In genomic region chr19:51339687-51340656, GRCh38 we compare ENCODE assay signal across 1 cellular context.
TF ChIP-seq lines count a peak whose summit lies in the region.

No MANE protein-coding gene starts in this region.

TF ChIP-seq in K562, 482 proteins besides CTCF, POLR2A, EP300 and RAD21 (continued from another document):
- TF ChIP-seq, protein P1, sequence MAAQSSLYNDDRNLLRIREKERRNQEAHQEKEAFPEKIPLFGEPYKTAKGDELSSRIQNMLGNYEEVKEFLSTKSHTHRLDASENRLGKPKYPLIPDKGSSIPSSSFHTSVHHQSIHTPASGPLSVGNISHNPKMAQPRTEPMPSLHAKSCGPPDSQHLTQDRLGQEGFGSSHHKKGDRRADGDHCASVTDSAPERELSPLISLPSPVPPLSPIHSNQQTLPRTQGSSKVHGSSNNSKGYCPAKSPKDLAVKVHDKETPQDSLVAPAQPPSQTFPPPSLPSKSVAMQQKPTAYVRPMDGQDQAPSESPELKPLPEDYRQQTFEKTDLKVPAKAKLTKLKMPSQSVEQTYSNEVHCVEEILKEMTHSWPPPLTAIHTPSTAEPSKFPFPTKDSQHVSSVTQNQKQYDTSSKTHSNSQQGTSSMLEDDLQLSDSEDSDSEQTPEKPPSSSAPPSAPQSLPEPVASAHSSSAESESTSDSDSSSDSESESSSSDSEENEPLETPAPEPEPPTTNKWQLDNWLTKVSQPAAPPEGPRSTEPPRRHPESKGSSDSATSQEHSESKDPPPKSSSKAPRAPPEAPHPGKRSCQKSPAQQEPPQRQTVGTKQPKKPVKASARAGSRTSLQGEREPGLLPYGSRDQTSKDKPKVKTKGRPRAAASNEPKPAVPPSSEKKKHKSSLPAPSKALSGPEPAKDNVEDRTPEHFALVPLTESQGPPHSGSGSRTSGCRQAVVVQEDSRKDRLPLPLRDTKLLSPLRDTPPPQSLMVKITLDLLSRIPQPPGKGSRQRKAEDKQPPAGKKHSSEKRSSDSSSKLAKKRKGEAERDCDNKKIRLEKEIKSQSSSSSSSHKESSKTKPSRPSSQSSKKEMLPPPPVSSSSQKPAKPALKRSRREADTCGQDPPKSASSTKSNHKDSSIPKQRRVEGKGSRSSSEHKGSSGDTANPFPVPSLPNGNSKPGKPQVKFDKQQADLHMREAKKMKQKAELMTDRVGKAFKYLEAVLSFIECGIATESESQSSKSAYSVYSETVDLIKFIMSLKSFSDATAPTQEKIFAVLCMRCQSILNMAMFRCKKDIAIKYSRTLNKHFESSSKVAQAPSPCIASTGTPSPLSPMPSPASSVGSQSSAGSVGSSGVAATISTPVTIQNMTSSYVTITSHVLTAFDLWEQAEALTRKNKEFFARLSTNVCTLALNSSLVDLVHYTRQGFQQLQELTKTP (IDR thresholded peaks at IDR 0.05; ENCODE audit: low read depth in 1 of 2, partially characterized antibody in 2 of 2) = no peak
- TF ChIP-seq PHF8 (IDR thresholded peaks at IDR 0.05; ENCODE audit: borderline replicate concordance, low read length) = peak; percentile 75; the same call in 1 of the 2 replicates
- TF ChIP-seq, protein P2, sequence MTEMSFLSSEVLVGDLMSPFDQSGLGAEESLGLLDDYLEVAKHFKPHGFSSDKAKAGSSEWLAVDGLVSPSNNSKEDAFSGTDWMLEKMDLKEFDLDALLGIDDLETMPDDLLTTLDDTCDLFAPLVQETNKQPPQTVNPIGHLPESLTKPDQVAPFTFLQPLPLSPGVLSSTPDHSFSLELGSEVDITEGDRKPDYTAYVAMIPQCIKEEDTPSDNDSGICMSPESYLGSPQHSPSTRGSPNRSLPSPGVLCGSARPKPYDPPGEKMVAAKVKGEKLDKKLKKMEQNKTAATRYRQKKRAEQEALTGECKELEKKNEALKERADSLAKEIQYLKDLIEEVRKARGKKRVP (CRISPR knock-in tag; IDR thresholded peaks at IDR 0.05) = no peak
- TF ChIP-seq NEUROD1 (IDR thresholded peaks at IDR 0.05; ENCODE audit: borderline replicate concordance, low read depth, low read length, partially characterized antibody) = peak; percentile 7
- TF ChIP-seq HDAC8 (tag; IDR thresholded peaks at IDR 0.05) = peak; percentile 85; the same call in 1 of the 2 replicates
- peak; percentile 96 for TF ChIP-seq ZNF511 (CRISPR knock-in tag; IDR thresholded peaks at IDR 0.05)
- no peak for TF ChIP-seq EZH2 (IDR thresholded peaks at IDR 0.05; ENCODE audit: borderline replicate concordance, low read depth, low read length)
- TF ChIP-seq CXXC5 (CRISPR knock-in tag; IDR thresholded peaks at IDR 0.05) = peak; percentile 98
- TF ChIP-seq ZNF561 (CRISPR knock-in tag; conservative IDR thresholded peaks at IDR 0.05) = no peak
- TF ChIP-seq HMG20A (CRISPR knock-in tag; conservative IDR thresholded peaks at IDR 0.05) = no peak
- TF ChIP-seq C11orf30 (IDR thresholded peaks at IDR 0.05; ENCODE audit: low read depth) = peak; percentile 43; the same call in 1 of the 2 replicates
- TF ChIP-seq GMEB1 (CRISPR knock-in tag; IDR thresholded peaks at IDR 0.05) = peak; percentile 82
- no peak for TF ChIP-seq ZNF696 (CRISPR knock-in tag; conservative IDR thresholded peaks at IDR 0.05)
- no peak for TF ChIP-seq PURB (CRISPR knock-in tag; IDR thresholded peaks at IDR 0.05; ENCODE audit: low read depth)
- TF ChIP-seq, protein P3, sequence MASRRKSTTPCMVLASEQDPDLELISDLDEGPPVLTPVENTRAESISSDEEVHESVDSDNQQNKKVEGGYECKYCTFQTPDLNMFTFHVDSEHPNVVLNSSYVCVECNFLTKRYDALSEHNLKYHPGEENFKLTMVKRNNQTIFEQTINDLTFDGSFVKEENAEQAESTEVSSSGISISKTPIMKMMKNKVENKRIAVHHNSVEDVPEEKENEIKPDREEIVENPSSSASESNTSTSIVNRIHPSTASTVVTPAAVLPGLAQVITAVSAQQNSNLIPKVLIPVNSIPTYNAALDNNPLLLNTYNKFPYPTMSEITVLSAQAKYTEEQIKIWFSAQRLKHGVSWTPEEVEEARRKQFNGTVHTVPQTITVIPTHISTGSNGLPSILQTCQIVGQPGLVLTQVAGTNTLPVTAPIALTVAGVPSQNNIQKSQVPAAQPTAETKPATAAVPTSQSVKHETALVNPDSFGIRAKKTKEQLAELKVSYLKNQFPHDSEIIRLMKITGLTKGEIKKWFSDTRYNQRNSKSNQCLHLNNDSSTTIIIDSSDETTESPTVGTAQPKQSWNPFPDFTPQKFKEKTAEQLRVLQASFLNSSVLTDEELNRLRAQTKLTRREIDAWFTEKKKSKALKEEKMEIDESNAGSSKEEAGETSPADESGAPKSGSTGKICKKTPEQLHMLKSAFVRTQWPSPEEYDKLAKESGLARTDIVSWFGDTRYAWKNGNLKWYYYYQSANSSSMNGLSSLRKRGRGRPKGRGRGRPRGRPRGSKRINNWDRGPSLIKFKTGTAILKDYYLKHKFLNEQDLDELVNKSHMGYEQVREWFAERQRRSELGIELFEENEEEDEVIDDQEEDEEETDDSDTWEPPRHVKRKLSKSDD (conservative IDR thresholded peaks at IDR 0.05; ENCODE audit: low read length) = no peak
- peak in 1 of 3 experiments; percentile 67 for TF ChIP-seq YY1 (IDR thresholded peaks at IDR 0.05; ENCODE audit: borderline replicate concordance in 1 of 3, control insufficient read depth in 1 of 3, extremely low read depth in 1 of 3, insufficient read depth in 3 of 3, insufficient read length in 1 of 3, insufficient replicate concordance in 2 of 3, low read depth in 1 of 3, low read length in 2 of 3)
- no peak for TF ChIP-seq ZNF121 (CRISPR knock-in tag; conservative IDR thresholded peaks at IDR 0.05)
- TF ChIP-seq CBX3 (IDR thresholded peaks at IDR 0.05; ENCODE audit: borderline replicate concordance in 1 of 2, low read length in 2 of 2) = peak in 1 of 2 experiments; percentile 51; a peak in 1 of 3 replicates
- no peak for TF ChIP-seq NFE2 (IDR thresholded peaks at IDR 0.05; ENCODE audit: low read depth)
- peak; percentile 66 for TF ChIP-seq ZFX (CRISPR knock-in tag; IDR thresholded peaks at IDR 0.05)
- no peak for TF ChIP-seq PTRF (tag; IDR thresholded peaks at IDR 0.05)
- no peak for TF ChIP-seq TAL1 (IDR thresholded peaks at IDR 0.05)
- peak; percentile 32 for TF ChIP-seq ZFP36 (IDR thresholded peaks at IDR 0.05; ENCODE audit: low read depth, low read length, partially characterized antibody)
